In the genomic region with DNA sequence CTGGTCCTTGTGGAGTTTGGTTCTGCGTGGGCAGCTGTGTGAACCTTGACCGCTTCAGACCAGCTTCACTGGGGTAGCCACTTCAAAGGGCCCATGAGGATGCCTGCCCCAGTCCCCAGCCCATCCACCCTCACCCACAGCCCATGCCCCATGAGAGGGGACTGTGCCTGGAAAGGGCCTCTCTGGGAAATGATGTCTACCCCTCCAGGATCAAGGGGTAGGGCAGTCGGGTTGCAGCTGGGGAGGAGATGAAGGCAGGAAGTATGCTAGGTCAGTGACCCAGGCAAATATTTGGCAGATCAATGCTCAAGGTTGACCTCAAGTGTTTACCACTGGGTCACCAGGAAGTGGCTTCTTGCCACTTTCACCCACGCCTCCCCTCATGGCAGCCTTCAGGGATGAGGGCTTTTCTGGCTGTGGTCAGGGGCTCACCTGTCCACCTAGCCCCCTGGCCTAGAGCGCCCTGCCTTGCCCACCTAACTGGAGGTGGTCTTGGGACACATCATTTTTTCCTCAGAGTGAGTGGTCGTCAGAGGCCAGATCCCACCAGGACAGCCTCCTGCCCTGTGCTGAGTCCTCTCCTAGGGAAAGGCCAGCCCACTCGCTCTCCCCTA, we compare ENCODE assay signal across 10 cellular contexts.
DNase-seq lines count a peak whose midpoint lies in the region; ATAC-seq and TF ChIP-seq lines count a peak whose summit lies in the region.
"Had no signal": no experiment of that assay in that cellular context is flagged by ENCODE, and none has a peak within 500 bp of the region (broad histone marks: within the 10 kb centered on the region; RNA-seq: fewer than 3 reads in every experiment).

No MANE protein-coding gene starts in this region.

- H3K4me3 Mint-ChIP-seq in CD14-positive monocyte = no peak overlapping the region
- H3K4me3 Mint-ChIP-seq in central memory CD8-positive, alpha-beta T cell = peak overlapping the region; percentile 9

- intact Hi-C loops in CD14-positive monocyte (cut with micrococcal nuclease) = no loop called here
- intact Hi-C loops in head of caudate nucleus (cut with DNase I) = no loop called here

- peaks cover 11% of the 10 kb centered on the region for H3K4me1 Mint-ChIP-seq in CD14-positive monocyte
- peaks cover 33% of the 10 kb centered on the region for H3K4me1 Mint-ChIP-seq in central memory CD8-positive, alpha-beta T cell

- peaks cover 0 to 4% (median 0%) of the 10 kb centered on the region in 7 donors for H3K9me3 Mint-ChIP-seq in CD14-positive monocyte
- H3K9me3 Mint-ChIP-seq in central memory CD8-positive, alpha-beta T cell = no peaks in the 10 kb centered on the region

- H3K27ac Mint-ChIP-seq in CD14-positive monocyte = no peak overlapping the region
- no peak overlapping the region for H3K27ac Mint-ChIP-seq in central memory CD8-positive, alpha-beta T cell (ENCODE audit: low read depth)

- peak; percentile 38 for DNase-seq in CD14-positive monocyte (ENCODE audit: low spot score)
- no peak for DNase-seq in central memory CD8-positive, alpha-beta T cell (ENCODE audit: low spot score in 2 of 2)
- DNase-seq in NCI-H2227 (lab: John Stamatoyannopoulos, UW; ENCODE audit: unreplicated experiment) = no peak
- DNase-seq in head of caudate nucleus = no peak
- no peak for DNase-seq in NCI-H226
- DNase-seq in activated CD4-positive, alpha-beta T cell treated with anti-CD3 and anti-CD28 coated beads, Interleukin-2, amount 50 U/mL, for 48 hours = no peak
- DNase-seq: activated CD4-positive, alpha-beta T cell treated with anti-CD3 and anti-CD28 coated beads for 1 hour; stimulated activated CD4-positive, alpha-beta T cell treated with anti-CD3 and anti-CD28 coated beads, Interleukin-4, amount 100 ng/mL, for 4 hours had no signal

- TF ChIP-seq CTCF in CD14-positive monocyte (IDR thresholded peaks at IDR 0.05) = no peak

- no peaks in the 10 kb centered on the region for H3K36me3 Mint-ChIP-seq in CD14-positive monocyte
- H3K36me3 Mint-ChIP-seq in central memory CD8-positive, alpha-beta T cell (ENCODE audit: insufficient read depth) = no peaks in the 10 kb centered on the region

- peak; percentile 19 for TF ChIP-seq POLR2A in GM19193 (IDR thresholded peaks at IDR 0.05; ENCODE audit: extremely low read depth, insufficient read depth, insufficient read length)

- H3K27me3 Mint-ChIP-seq in CD14-positive monocyte (ENCODE audit: low read depth in 3 of 3) = peaks cover 2 to 10% (median 3%) of the 10 kb centered on the region in 3 donors
- peaks cover 13% of the 10 kb centered on the region for H3K27me3 Mint-ChIP-seq in central memory CD8-positive, alpha-beta T cell

- ATAC-seq in HG03159 (IDR thresholded peaks at IDR 0.05; ENCODE audit: unreplicated experiment) = peak; percentile 39
- peak; percentile 24 for ATAC-seq in central memory CD8-positive, alpha-beta T cell (replicated peaks; ENCODE audit: extremely low read depth, poor library complexity, severe bottlenecking)
